22 cellular contexts compared by ENCODE assay signal in the genomic region with DNA sequence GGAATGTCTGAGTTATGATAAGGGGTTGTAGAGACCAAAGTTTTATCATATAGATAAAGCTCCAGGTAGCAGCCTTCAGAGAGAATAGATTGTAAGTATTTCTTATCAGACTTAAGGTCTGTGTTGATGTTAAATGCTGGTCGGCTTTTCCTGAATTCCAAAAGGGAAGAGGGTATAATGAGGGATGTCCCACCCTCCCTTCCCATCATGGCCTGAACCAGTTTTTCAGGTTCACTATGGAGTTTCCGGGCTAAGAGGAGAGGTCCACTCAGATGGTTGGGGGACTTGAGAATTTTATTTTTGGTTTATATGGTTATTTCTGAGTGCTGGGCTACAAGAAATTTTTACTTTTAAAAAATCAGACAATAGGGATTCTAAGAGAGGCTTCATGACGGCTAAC.
"Had no signal": no experiment of that assay in that cellular context is flagged by ENCODE, and none has a peak within 500 bp of the region (broad histone marks: within the 10 kb centered on the region; RNA-seq: fewer than 3 reads in every experiment).

No MANE protein-coding gene starts in this region.

- H3K9me3 ChIP-seq: pancreas, right lobe of liver, suprapubic skin had no signal

- H3K4me3 ChIP-seq: left lung, lung, pancreas, right lobe of liver, skin epidermis, stomach, suprapubic skin, tibial nerve had no signal

- FAIRE-seq: pancreas, urothelium cell line had no signal

- DNase-seq: activated B cell treated with CpG ODN at 0.5 μM for 24 hours; activated CD4-positive, alpha-beta T cell treated with anti-CD3 and anti-CD28 coated beads for 36 hours; activated CD4-positive, alpha-beta T cell treated with anti-CD3 and anti-CD28 coated beads, Interleukin-2, amount 50 U/mL, for 4 hours; amygdala; effector CD8-positive, alpha-beta T cell; foreskin melanocyte; kidney glomerular epithelial cell; nephron progenitor cell; pancreas; right lobe of liver; stimulated activated CD4-positive, alpha-beta T cell treated with anti-CD3 and anti-CD28 coated beads, Interleukin-2, amount 100 ng/mL, for 24 hours; stomach; T1000 had no signal

- H3K27ac Mint-ChIP-seq: activated B cell treated with CpG ODN at 0.5 μM for 24 hours; activated CD4-positive, alpha-beta T cell treated with anti-CD3 and anti-CD28 coated beads for 36 hours; dendritic cell treated with granulocyte-macrophage colony-stimulating factor and Interleukin-4, amounts not matched to agents 40 ng/mL and 50 ng/mL, for 4 days; nephron progenitor cell; stimulated activated memory B cell treated with anti-CD40 and anti-IgM and Interleukin-4, amounts not matched to agents 10 μg/mL and 1 μg/mL and 100 μg/mL, for 72 hours had no signal

- H3K27me3 ChIP-seq: left lung, pancreas, right lobe of liver, stomach, suprapubic skin, tibial nerve had no signal

- H3K4me3 Mint-ChIP-seq: activated B cell treated with CpG ODN at 0.5 μM for 24 hours; activated CD4-positive, alpha-beta T cell treated with anti-CD3 and anti-CD28 coated beads for 36 hours; dendritic cell treated with granulocyte-macrophage colony-stimulating factor and Interleukin-4, amounts not matched to agents 40 ng/mL and 50 ng/mL, for 4 days; nephron progenitor cell; stimulated activated memory B cell treated with anti-CD40 and anti-IgM and Interleukin-4, amounts not matched to agents 10 μg/mL and 1 μg/mL and 100 μg/mL, for 72 hours had no signal

- H3K27ac ChIP-seq: left lung, skin epidermis, stomach, suprapubic skin, tibial nerve had no signal

- H3K27me3 Mint-ChIP-seq: activated B cell treated with CpG ODN at 0.5 μM for 24 hours; activated CD4-positive, alpha-beta T cell treated with anti-CD3 and anti-CD28 coated beads for 36 hours; dendritic cell treated with granulocyte-macrophage colony-stimulating factor and Interleukin-4, amounts not matched to agents 40 ng/mL and 50 ng/mL, for 4 days; stimulated activated memory B cell treated with anti-CD40 and anti-IgM and Interleukin-4, amounts not matched to agents 10 μg/mL and 1 μg/mL and 100 μg/mL, for 72 hours had no signal

- H3K4me1 ChIP-seq: suprapubic skin had no signal

- H3K36me3 ChIP-seq: pancreas, right lobe of liver had no signal

- ATAC-seq: activated CD4-positive, alpha-beta T cell treated with anti-CD3 and anti-CD28 coated beads for 36 hours; activated naive CD4-positive, alpha-beta T cell treated with anti-CD3 and anti-CD28 coated beads, Interleukin-2, amount 50 U/mL, for 72 hours; left lung; pancreas; right lobe of liver; stimulated activated memory B cell treated with anti-CD40 and anti-IgM and Interleukin-4, amounts not matched to agents 10 μg/mL and 1 μg/mL and 100 μg/mL, for 72 hours had no signal
